20 cellular contexts compared by ENCODE assay signal in genomic region chr6:4964675-4965336, GRCh38. TPM values are rescaled to one million over a fixed set of nuclear protein-coding genes. Genes with fewer than 3 reads are reported as not detected.
A peak's percentile ranks its signal among the peaks of the same experiment; 100 is the strongest.
DNase-seq lines count a peak whose midpoint lies in the region; ATAC-seq, FAIRE-seq and TF ChIP-seq lines count a peak whose summit lies in the region.
"Had no signal": no experiment of that assay in that cellular context is flagged by ENCODE, and none has a peak within 500 bp of the region (broad histone marks: within the 10 kb centered on the region; RNA-seq: fewer than 3 reads in every experiment).

No MANE protein-coding gene starts in this region.

- no peaks in the 10 kb centered on the region for H3K9me3 ChIP-seq in HepG2 (ENCODE audit: low read length)
- no peaks in the 10 kb centered on the region for H3K9me3 ChIP-seq in right lobe of liver
- no peaks in the 10 kb centered on the region for H3K9me3 ChIP-seq in upper lobe of right lung
- H3K9me3 ChIP-seq in hepatocyte (ENCODE audit: low read depth) = no peaks in the 10 kb centered on the region
- H3K9me3 ChIP-seq: A549; BLaER1 treated with 17β-estradiol and CSF1 and Interleukin-3, amounts not matched to agents 10 nM and 100 nM had no signal

- intact Hi-C loops in HepG2 (cut with micrococcal nuclease; ENCODE audit: unreplicated experiment) = no loop called here
- intact Hi-C loops in right lobe of liver (cut with DNase I) = no loop called here
- intact Hi-C loops in upper lobe of right lung (cut with DNase I) = no loop called here

- H3K9me2 ChIP-seq in hepatocyte (replicated peaks; ENCODE audit: insufficient read depth) = no peaks in the 10 kb centered on the region

- peak overlapping the region; percentile 73 for H2AFZ ChIP-seq in HepG2 (ENCODE audit: low read length)
- H2AFZ ChIP-seq in hepatocyte = no peak overlapping the region

- no peaks in the 10 kb centered on the region for H3K36me3 ChIP-seq in HepG2 (replicated peaks in 1 of 2; ENCODE audit: control insufficient read depth in 1 of 2, insufficient read depth in 2 of 2, low read length in 2 of 2)
- no peaks in the 10 kb centered on the region for H3K36me3 ChIP-seq in right lobe of liver
- H3K36me3 ChIP-seq in upper lobe of right lung = no peaks in the 10 kb centered on the region
- no peaks in the 10 kb centered on the region for H3K36me3 ChIP-seq in hepatocyte (replicated peaks; ENCODE audit: insufficient read depth, low read depth)
- H3K36me3 ChIP-seq: BLaER1 treated with 17β-estradiol and CSF1 and Interleukin-3, amounts not matched to agents 10 nM and 100 nM had no signal

- H3K9me3 Mint-ChIP-seq in osteocyte (ENCODE audit: unreplicated experiment) = peaks cover 6% of the 10 kb centered on the region
- H3K9me3 Mint-ChIP-seq: HFFc6 had no signal

- H3K9ac ChIP-seq in HepG2 (ENCODE audit: insufficient read depth, low read depth, low read length) = no peak overlapping the region; the same call in 1 of the 2 replicates
- H3K9ac ChIP-seq: BLaER1 treated with 17β-estradiol and CSF1 and Interleukin-3, amounts not matched to agents 10 nM and 100 nM had no signal

- POLR2A ChIA-PET in HepG2 (lab: Yijun Ruan, JAX) = interaction anchor here (0.8 to 1.4 kb wide), 2 partner anchors 39 to 63 kb away, joined by 3 to 5 read pairs; partner anchors contain the start of gene RPP40

- no peak overlapping the region for H3K27ac ChIP-seq in HepG2 (ENCODE audit: extremely low read length, insufficient read depth, low read length)
- no peak overlapping the region for H3K27ac ChIP-seq in right lobe of liver
- H3K27ac ChIP-seq in upper lobe of right lung = no peak overlapping the region
- no peak overlapping the region for H3K27ac ChIP-seq in hepatocyte
- H3K27ac ChIP-seq: A549; BLaER1 treated with 17β-estradiol and CSF1 and Interleukin-3, amounts not matched to agents 10 nM and 100 nM had no signal

- no peak for TF ChIP-seq POLR2A in HepG2 (IDR thresholded peaks at IDR 0.05; ENCODE audit: insufficient read depth in 1 of 2, low read depth in 2 of 2, low read length in 2 of 2)
- TF ChIP-seq POLR2A in right lobe of liver (IDR thresholded peaks at IDR 0.05) = no peak

- ATAC-seq in HepG2 (peak; percentile 85), right lobe of liver (no peak), upper lobe of right lung (peak; percentile 29)
- ATAC-seq: A549; CD8-positive, alpha-beta T cell had no signal

- no peaks in the 10 kb centered on the region for H3K4me1 Mint-ChIP-seq in osteocyte (ENCODE audit: unreplicated experiment)

- H3K36me3 Mint-ChIP-seq in osteocyte (ENCODE audit: unreplicated experiment) = no peaks in the 10 kb centered on the region
- H3K36me3 Mint-ChIP-seq: CD8-positive, alpha-beta T cell had no signal

- H3K4me2 ChIP-seq in HepG2 (ENCODE audit: low read depth, low read length) (peak overlapping the region; percentile 94), hepatocyte (no peak overlapping the region)
- H3K4me2 ChIP-seq: A549; BLaER1 treated with 17β-estradiol and CSF1 and Interleukin-3, amounts not matched to agents 10 nM and 100 nM had no signal

- no peaks in the 10 kb centered on the region for H3K27me3 Mint-ChIP-seq in osteocyte (ENCODE audit: unreplicated experiment)

- no peak for TF ChIP-seq EP300 in HepG2 (IDR thresholded peaks at IDR 0.05; ENCODE audit: low read depth in 2 of 2, low read length in 2 of 2)
- no peak for TF ChIP-seq EP300 in HepG2 (CRISPR knock-in tag; IDR thresholded peaks at IDR 0.05; ENCODE audit: borderline replicate concordance)

- 4% methylated on average over 16 of the region's 18 CpGs for WGBS in HepG2 (ENCODE audit: low lambda C conversion rate)
- WGBS in right lobe of liver (ENCODE audit: insufficient coverage, low coverage, low lambda C conversion rate, missing lambda C conversion rate) = 67% methylated on average over 13 of the region's 18 CpGs
- WGBS in hepatocyte (ENCODE audit: low lambda C conversion rate, missing lambda C conversion rate) = 73% methylated on average over 18 of the region's 18 CpGs

- BruUV-seq in HepG2 (replicated peaks; lab: Mats Ljungman, UMichigan) = no TSS peak

- no peak for DNase-seq in HepG2 (ENCODE audit: low spot score)
- no peak for DNase-seq in right lobe of liver
- DNase-seq in kidney tubule cell (ENCODE audit: low spot score) = peak; percentile 14
- DNase-seq in osteocyte (ENCODE audit: extremely low spot score, unreplicated experiment) = peak; percentile 75
- no peak for DNase-seq in upper lobe of right lung
- no peak for DNase-seq in medulla oblongata (ENCODE audit: extremely low spot score)
- DNase-seq in hepatocyte (ENCODE audit: low spot score) = no peak
- DNase-seq in activated CD4-positive, alpha-beta T cell treated with anti-CD3 and anti-CD28 coated beads, Interleukin-2, amount 50 U/mL, for 1 hour = no peak
- DNase-seq: Calu3, HFFc6, NCI-H1436 treated with DMSO at 0.1 percent for 48 hours, NCI-H2029 treated with DMSO at 0.1 percent for 48 hours, NCI-H774, Right ventricle myocardium superior had no signal

- TF ChIP-seq RAD21 in HepG2 (CRISPR knock-in tag; IDR thresholded peaks at IDR 0.05) = no peak

- in situ Hi-C loops in HepG2 (cut with HindIII; ENCODE audit: extremely low pct_ligation_motif_present, low pct_unique_long_range_greater_than_20kb) = loop anchor here (10.0 kb wide), 1 partner anchor 740 kb away; no protein-coding TSS in a partner anchor

- H4K20me1 ChIP-seq in HepG2 (ENCODE audit: insufficient read depth, low read length) (no peaks in the 10 kb centered on the region), hepatocyte (ENCODE audit: insufficient read depth, poor library complexity, severe bottlenecking) (no peaks in the 10 kb centered on the region)
- H4K20me1 ChIP-seq: BLaER1 treated with 17β-estradiol and CSF1 and Interleukin-3, amounts not matched to agents 10 nM and 100 nM had no signal

- H3K79me2 ChIP-seq in HepG2 (ENCODE audit: insufficient read depth, low read length) = no peaks in the 10 kb centered on the region
- H3K79me2 ChIP-seq in hepatocyte = no peaks in the 10 kb centered on the region

- CTCF ChIA-PET in HepG2 (lab: Yijun Ruan, JAX; ENCODE audit: low intra/inter-chr PET ratio, low total read pairs) = no interaction called here

- TF ChIP-seq CTCF in HepG2 (CRISPR knock-in tag; IDR thresholded peaks at IDR 0.05) (no peak), right lobe of liver (IDR thresholded peaks at IDR 0.05) (no peak), osteocyte (IDR thresholded peaks at IDR 0.05) (no peak), upper lobe of right lung (IDR thresholded peaks at IDR 0.05) (no peak), hepatocyte (IDR thresholded peaks at IDR 0.05; ENCODE audit: poor library complexity) (no peak)

- no peak overlapping the region for H3K4me3 Mint-ChIP-seq in osteocyte (ENCODE audit: unreplicated experiment)
- H3K4me3 Mint-ChIP-seq: CD8-positive, alpha-beta T cell; HFFc6 had no signal

- H3K27me3 ChIP-seq in HepG2 (ENCODE audit: control insufficient read depth in 1 of 2, insufficient read depth in 2 of 2, low read length in 2 of 2) = peaks cover 7 to 47% of the 10 kb centered on the region in 2 experiments; a peak in 4 of 5 replicates
- no peaks in the 10 kb centered on the region for H3K27me3 ChIP-seq in right lobe of liver
- no peaks in the 10 kb centered on the region for H3K27me3 ChIP-seq in upper lobe of right lung
- H3K27me3 ChIP-seq in hepatocyte = no peaks in the 10 kb centered on the region
- H3K27me3 ChIP-seq: BLaER1 treated with 17β-estradiol and CSF1 and Interleukin-3, amounts not matched to agents 10 nM and 100 nM had no signal

- H3K4me3 ChIP-seq in HepG2 (replicated peaks in 1 of 3; ENCODE audit: insufficient read depth in 1 of 3, low read depth in 2 of 3, low read length in 3 of 3) = peak overlapping the region; percentile 27 to 66 (median 33); a peak in 5 of 6 replicates
- H3K4me3 ChIP-seq in right lobe of liver = no peak overlapping the region
- H3K4me3 ChIP-seq in upper lobe of right lung = no peak overlapping the region
- no peak overlapping the region for H3K4me3 ChIP-seq in hepatocyte
- H3K4me3 ChIP-seq: A549; BLaER1 treated with 17β-estradiol and CSF1 and Interleukin-3, amounts not matched to agents 10 nM and 100 nM had no signal

- H3K4me1 ChIP-seq in HepG2 (ENCODE audit: insufficient read depth, low read length) (peaks cover 22% of the 10 kb centered on the region), right lobe of liver (no peaks in the 10 kb centered on the region), upper lobe of right lung (no peaks in the 10 kb centered on the region), hepatocyte (ENCODE audit: insufficient read depth) (no peaks in the 10 kb centered on the region)
- H3K4me1 ChIP-seq: A549 had no signal

- no peak overlapping the region for H3K27ac Mint-ChIP-seq in osteocyte (ENCODE audit: unreplicated experiment)
- H3K27ac Mint-ChIP-seq: CD8-positive, alpha-beta T cell; HFFc6 had no signal

- peak; percentile 66 for FAIRE-seq in HepG2 (lab: Jason Lieb, UNC)
- FAIRE-seq: A549, GM12892, GM18507, H54 had no signal

TF ChIP-seq in HepG2, 621 proteins besides CTCF, POLR2A, EP300 and RAD21 (continues in another document):
- no peak for TF ChIP-seq ZNF256 (CRISPR knock-in tag; conservative IDR thresholded peaks at IDR 0.05)

RNA-seq across cellular contexts. Expression of gene RPP40, which starts 39.0 kb away (rescaled TPM):
- 41.2 and 64.0 TPM in 2 replicates for total RNA-seq in HepG2 (2016; rRNA removed; fragmentation: Illumina TruSeq; extraction: Trizol)
- total RNA-seq in HepG2 (2016; cell fraction: cytosol; rRNA removed; fragmentation: Illumina TruSeq; extraction: Trizol; ENCODE audit: low read depth) = 6.2 and 9.4 TPM in 2 replicates
- 44.8 and 65.5 TPM in 2 replicates for total RNA-seq in HepG2 (2016; cell fraction: insoluble cytoplasmic fraction; rRNA removed; fragmentation: Illumina TruSeq; extraction: Trizol)
- 13.3 and 13.7 TPM in 2 replicates for total RNA-seq in HepG2 (2016; cell fraction: membrane; rRNA removed; fragmentation: Illumina TruSeq; extraction: Trizol)
- 22.1 and 24.0 TPM in 2 replicates for total RNA-seq in HepG2 (2016; cell fraction: nucleus; rRNA removed; fragmentation: Illumina TruSeq; extraction: Trizol)
- polyA plus RNA-seq in HepG2 (2011; rRNA removed) = 18.0 and 19.4 TPM in 2 replicates
- 7.7 and 14.3 TPM in 2 replicates for polyA plus RNA-seq in HepG2 (2011; cell fraction: cytosol; rRNA removed)
- 6.5 and 6.6 TPM in 2 replicates for polyA plus RNA-seq in HepG2 (2011; cell fraction: nucleus; rRNA removed)
- polyA plus RNA-seq in HepG2 (2012) = 26.7 and 29.8 TPM in 2 replicates
- 15.4 and 17.1 TPM in 2 replicates for polyA plus RNA-seq in HepG2 (2016; cell fraction: cytosol; fragmentation: Illumina TruSeq; extraction: Trizol; ENCODE audit: low read depth)
- 66.0 and 77.9 TPM in 2 replicates for polyA plus RNA-seq in HepG2 (2016; cell fraction: insoluble cytoplasmic fraction; fragmentation: Illumina TruSeq; extraction: Trizol; ENCODE audit: low read depth)
- 17.5 and 18.0 TPM in 2 replicates for polyA plus RNA-seq in HepG2 (2016; cell fraction: membrane; fragmentation: Illumina TruSeq; extraction: Trizol; ENCODE audit: low read depth)
- 29.6 and 31.9 TPM in 2 replicates for polyA plus RNA-seq in HepG2 (2016; cell fraction: nucleus; fragmentation: Illumina TruSeq; extraction: Trizol; ENCODE audit: insufficient read depth, low read depth)
- polyA minus RNA-seq in HepG2 (2011; rRNA and poly(A)+ RNA removed; ENCODE audit: low replicate concordance) = 9.4 and 13.4 TPM in 2 replicates
- polyA minus RNA-seq in HepG2 (2011; cell fraction: cytosol; rRNA and poly(A)+ RNA removed) = 6.6 and 7.6 TPM in 2 replicates
- polyA minus RNA-seq in HepG2 (2011; cell fraction: nucleus; rRNA and poly(A)+ RNA removed) = 24.3 and 26.1 TPM in 2 replicates
- 10 to 100 TPM in 1 of 6 experiments, 1 to 10 TPM in 5; 2.8 to 15.5 (median 5.5) TPM for total RNA-seq in right lobe of liver
- 4.2 and 5.6 TPM in 2 replicates for total RNA-seq in osteocyte
- total RNA-seq in upper lobe of right lung = 5.2 TPM
- 6.3 and 24.8 TPM in 2 replicates for total RNA-seq in hepatocyte
- 7.1 and 17.7 TPM in 2 replicates for polyA plus RNA-seq in hepatocyte

Comparison
In these comparisons a context has a peak if more than half of its experiments do, and no peak if none do; other contexts are left out.
1. ATAC-seq: peak in HepG2 (single experiment) and upper lobe of right lung (single experiment); none in right lobe of liver (0 of 4).
2. H3K4me3 ChIP-seq: peak in HepG2 (3 of 3); none in right lobe of liver (0 of 3), upper lobe of right lung (single experiment) and hepatocyte (single experiment).
3. DNase-seq: peak in kidney tubule cell (single experiment) and osteocyte (single experiment); none in HepG2 (single experiment), right lobe of liver (0 of 3), upper lobe of right lung (single experiment), medulla oblongata (single experiment), hepatocyte (single experiment) and activated CD4-positive, alpha-beta T cell treated with anti-CD3 and anti-CD28 coated beads, Interleukin-2, amount 50 U/mL, for 1 hour (single experiment).